In genomic region chr1:18956189-18957135, GRCh38 we compare ENCODE assay signal across 8 cellular contexts. TPM values are rescaled to one million over a fixed set of nuclear protein-coding genes. Genes with fewer than 3 reads are reported as not detected.
DNase-seq lines count a peak whose midpoint lies in the region; ATAC-seq and TF ChIP-seq lines count a peak whose summit lies in the region.

Gene IFFO2, minus strand, starts transcription at chr1:18956676. Its CDS starts 344 bp downstream, at chr1:18956332.

- DNase-seq in AG08395 (ENCODE audit: low spot score) (peak; percentile 100), NCI-H226 (peak; percentile 77), cerebellum (ENCODE audit: low spot score) (peak; percentile 100), kidney epithelial cell (ENCODE audit: low read depth) (no peak)
- DNase-seq in activated CD4-positive, alpha-beta T cell treated with anti-CD3 and anti-CD28 coated beads for 24 hours (ENCODE audit: low read depth in 2 of 2): peak; percentile 99
- peak; percentile 99 for DNase-seq in stimulated activated CD4-positive, alpha-beta T cell treated with anti-CD3 and anti-CD28 coated beads, Interleukin-15, amount 100 ng/mL, for 1 hour (ENCODE audit: low read depth in 1 of 2, low spot score in 1 of 2)

- ATAC-seq in GM18873 (IDR thresholded peaks at IDR 0.05; ENCODE audit: low FRiP score, unreplicated experiment): peak; percentile 57
- ATAC-seq in HG03108 (IDR thresholded peaks at IDR 0.05; ENCODE audit: unreplicated experiment): peak; percentile 50

- H3K36me3 ChIP-seq in kidney epithelial cell (ENCODE audit: control insufficient read depth, insufficient read depth, low read length): no peaks in the 10 kb centered on the region

- peak within 1 kb of the TSS; percentile 83 for H3K4me3 ChIP-seq in kidney epithelial cell (ENCODE audit: low read depth, low read length)

- TF ChIP-seq CTCF in kidney epithelial cell (IDR thresholded peaks at IDR 0.05; ENCODE audit: insufficient read depth, low read length, poor library complexity, severe bottlenecking): no peak

- no peaks in the 10 kb centered on the region for H3K27me3 ChIP-seq in kidney epithelial cell (ENCODE audit: control insufficient read depth, insufficient read depth, low read length)

RNA-seq across cellular contexts. Expression of gene IFFO2, which starts in this region (rescaled TPM):
- total RNA-seq in cerebellum: 6.5 TPM
- total RNA-seq in kidney epithelial cell: 25.3 and 26.6 TPM in 2 replicates
